In the genomic region with DNA sequence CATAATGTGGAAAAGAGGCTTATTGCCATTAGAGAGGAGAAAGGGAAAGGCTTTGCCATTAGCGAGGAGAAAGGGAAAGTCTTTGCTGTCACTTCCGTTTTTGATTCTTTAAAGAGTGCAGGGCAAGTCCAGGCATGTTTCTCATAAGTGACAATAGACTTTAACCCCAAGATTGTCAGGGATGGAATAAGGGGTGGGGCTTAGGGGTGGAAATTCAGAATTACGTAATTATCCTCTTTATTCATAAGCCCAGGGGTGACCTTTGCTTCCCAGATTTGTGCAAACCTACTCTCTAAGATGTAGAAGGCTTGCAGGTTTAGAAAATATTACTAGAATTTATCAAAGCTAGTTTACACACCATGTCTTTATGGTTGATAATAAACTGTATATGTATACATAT, we compare ENCODE assay signal across 12 cellular contexts. TPM values are rescaled to one million over a fixed set of nuclear protein-coding genes. Genes with fewer than 3 reads are reported as not detected.
DNase-seq lines count a peak whose midpoint lies in the region; ATAC-seq, FAIRE-seq and TF ChIP-seq lines count a peak whose summit lies in the region.
"Had no signal": no experiment of that assay in that cellular context is flagged by ENCODE, and none has a peak within 500 bp of the region (broad histone marks: within the 10 kb centered on the region; RNA-seq: fewer than 3 reads in every experiment).

No MANE protein-coding gene starts in this region.

- peaks cover 13% of the 10 kb centered on the region for H3K4me1 Mint-ChIP-seq in T-helper 17 cell

- peak overlapping the region; percentile 90 for H2BK5ac ChIP-seq in mesenchymal stem cell (ENCODE audit: low read depth, low read length, poor library complexity, severe bottlenecking)

- in situ Hi-C loops in Caki2 (cut with HindIII; ENCODE audit: low pct_unique_long_range_greater_than_20kb, low sequenced_read_pairs): loop anchor here (10.0 to 25.0 kb wide), 2 partner anchors 625 to 967 kb away; no protein-coding TSS in a partner anchor
- in situ Hi-C loops in GM12878 (cut with MboI): loop anchor here (5.0 to 25.0 kb wide), 3 partner anchors 800 to 1550 kb away; partner anchors contain the start of gene SETD9

- H3K4me2 ChIP-seq in MM.1S (ENCODE audit: low read depth, low read length) (no peak overlapping the region), GM12878 (ENCODE audit: control insufficient read depth, insufficient read depth) (no peak overlapping the region), mesenchymal stem cell (ENCODE audit: low read length, poor library complexity, severe bottlenecking) (no peak overlapping the region)

- H3F3A ChIP-seq in MM.1S (ENCODE audit: insufficient read depth, low read length): peaks cover 3% of the 10 kb centered on the region; the same call in 1 of the 2 replicates

- H3K79me2 ChIP-seq in MM.1S (ENCODE audit: low read length) (peaks cover 11% of the 10 kb centered on the region), GM12878 (ENCODE audit: control insufficient read depth, insufficient read depth, low read length) (no peaks in the 10 kb centered on the region)

- TF ChIP-seq POLR2A in GM12878 (IDR thresholded peaks at IDR 0.05; ENCODE audit: low read depth, low read length): no peak

- intact Hi-C loops in GM12878 (cut with micrococcal nuclease; ENCODE audit: unreplicated experiment): loop anchor here (1.0 to 10.0 kb wide), 4 partner anchors 63 to 1557 kb away; partner anchors contain the start of gene SETD9

- H3K18ac ChIP-seq in mesenchymal stem cell (ENCODE audit: low read depth in 1 of 2, low read length in 2 of 2): no peak overlapping the region

- no peak overlapping the region for H3K27ac Mint-ChIP-seq in T-helper 17 cell
- H3K27ac Mint-ChIP-seq: stimulated activated naive B cell treated with anti-CD40 and anti-IgM and Interleukin-4, amounts not matched to agents 10 μg/mL and 1 μg/mL and 100 μg/mL, for 72 hours had no signal

- H2BK12ac ChIP-seq in mesenchymal stem cell (ENCODE audit: low read length in 2 of 2): peak overlapping the region in 1 of 2 experiments; percentile 39

- 37% methylated on average over 3 of the region's 3 CpGs for WGBS in GM12878 (ENCODE audit: insufficient coverage, insufficient replicate concordance, low lambda C conversion rate, missing lambda C conversion rate)
- WGBS in mesenchymal stem cell: 54% methylated on average over 2 of the region's 3 CpGs

- H3K79me1 ChIP-seq in mesenchymal stem cell (replicated peaks; ENCODE audit: low read length, poor library complexity, severe bottlenecking): no peaks in the 10 kb centered on the region

- H3K9ac ChIP-seq in MM.1S (ENCODE audit: low read length) (no peak overlapping the region), GM12878 (ENCODE audit: control insufficient read depth, insufficient read depth, low read length) (no peak overlapping the region), mesenchymal stem cell (ENCODE audit: low read length) (peak overlapping the region; percentile 92)

- TF ChIP-seq CTCF in MM.1S (IDR thresholded peaks at IDR 0.05; ENCODE audit: low read length): no peak
- TF ChIP-seq CTCF in GM12878 (IDR thresholded peaks at IDR 0.05 in 2 of 3, conservative IDR thresholded peaks at IDR 0.05 in 1 of 3; ENCODE audit: control insufficient read depth in 2 of 3, extremely low read depth in 1 of 3, insufficient read depth in 1 of 3, low read depth in 3 of 3, low read length in 3 of 3): no peak

- peak overlapping the region in 1 of 2 experiments; percentile 67 for H3K4ac ChIP-seq in mesenchymal stem cell (ENCODE audit: low read depth in 1 of 2, low read length in 2 of 2)

- no peak overlapping the region for H3K23ac ChIP-seq in mesenchymal stem cell (ENCODE audit: low read length in 2 of 2)

- SMC1A ChIA-PET in GM12878 (lab: Charles Lee; ENCODE audit: uncharacterized antibody, unreplicated experiment): interaction anchor here (1.0 to 4.7 kb wide), 9 partner anchors 44 to 1163 kb away, joined by 3 to 38 read pairs (median 7); no protein-coding TSS in a partner anchor

- no peak for TF ChIP-seq RAD21 in GM12878 (IDR thresholded peaks at IDR 0.05; ENCODE audit: insufficient read depth, low read depth, low read length)

- peak overlapping the region; percentile 91 for H2AK5ac ChIP-seq in mesenchymal stem cell (ENCODE audit: low read length, severe bottlenecking)

- H3K9me3 ChIP-seq in MM.1S (replicated peaks; ENCODE audit: insufficient read depth, low read length) (no peaks in the 10 kb centered on the region), GM12878 (replicated peaks; ENCODE audit: control insufficient read depth, insufficient read depth, low read length) (no peaks in the 10 kb centered on the region), mesenchymal stem cell (ENCODE audit: control insufficient read depth, low read length) (no peaks in the 10 kb centered on the region), T-helper 17 cell (ENCODE audit: control insufficient read depth, low read length, poor library complexity, severe bottlenecking) (no peaks in the 10 kb centered on the region)

- H2BK15ac ChIP-seq in mesenchymal stem cell (ENCODE audit: low read depth, poor library complexity, severe bottlenecking): no peak overlapping the region

- H3K27me3 ChIP-seq in MM.1S (replicated peaks; ENCODE audit: insufficient read depth, low read length): no peaks in the 10 kb centered on the region
- H3K27me3 ChIP-seq in GM12878 (replicated peaks in 1 of 2; ENCODE audit: control insufficient read depth in 2 of 2, insufficient read depth in 2 of 2, low read length in 1 of 2): peaks cover 2 to 8% of the 10 kb centered on the region in 2 experiments; a peak in 3 of 4 replicates
- H3K27me3 ChIP-seq in mesenchymal stem cell (ENCODE audit: control insufficient read depth in 1 of 2, insufficient read depth in 1 of 2, low read length in 2 of 2): no peaks in the 10 kb centered on the region

- 0 out of 4 replicates have a peak, but pooled peaks of 1 of the 2 experiments have one; percentile 18 for TF ChIP-seq EP300 in GM12878 (IDR thresholded peaks at IDR 0.05; ENCODE audit: borderline replicate concordance in 1 of 2, control insufficient read depth in 1 of 2, low read depth in 2 of 2, low read length in 2 of 2)

- FAIRE-seq in GM12878 (lab: Jason Lieb, UNC): no peak
- FAIRE-seq: H54 had no signal

- peaks cover 29% of the 10 kb centered on the region for H3K4me1 ChIP-seq in MM.1S (ENCODE audit: low read length)
- H3K4me1 ChIP-seq in GM12878 (ENCODE audit: control insufficient read depth, insufficient read depth, low read length): peaks cover 12% of the 10 kb centered on the region
- H3K4me1 ChIP-seq in mesenchymal stem cell (ENCODE audit: control insufficient read depth, insufficient read depth, low read depth, low read length): no peaks in the 10 kb centered on the region

- H4K20me1 ChIP-seq in MM.1S (ENCODE audit: insufficient read depth, low read length) (no peaks in the 10 kb centered on the region), GM12878 (ENCODE audit: control insufficient read depth, insufficient read depth) (no peaks in the 10 kb centered on the region)

- BruUV-seq in GM12878 (replicated peaks; lab: Mats Ljungman, UMichigan): no TSS peak

- no peak overlapping the region for H3K4me3 Mint-ChIP-seq in T-helper 17 cell
- H3K4me3 Mint-ChIP-seq: stimulated activated naive B cell treated with anti-CD40 and anti-IgM and Interleukin-4, amounts not matched to agents 10 μg/mL and 1 μg/mL and 100 μg/mL, for 72 hours had no signal

- ATAC-seq in GM12878 (no peak), GM18867 (IDR thresholded peaks at IDR 0.05; ENCODE audit: unreplicated experiment) (no peak), T-helper 17 cell (no peak), HG03159 (IDR thresholded peaks at IDR 0.05; ENCODE audit: unreplicated experiment) (no peak)
- ATAC-seq: stimulated activated naive B cell treated with anti-CD40 and anti-IgM and Interleukin-4, amounts not matched to agents 10 μg/mL and 1 μg/mL and 100 μg/mL, for 72 hours had no signal

- H4K8ac ChIP-seq in mesenchymal stem cell (ENCODE audit: low read length): no peak overlapping the region

- no peak overlapping the region for H3K27ac ChIP-seq in MM.1S (ENCODE audit: low read length)
- peak overlapping the region; percentile 30; the same call in 1 of the 2 replicates for H3K27ac ChIP-seq in GM12878 (ENCODE audit: control insufficient read depth, insufficient read depth)
- peak overlapping the region; percentile 52 for H3K27ac ChIP-seq in mesenchymal stem cell (ENCODE audit: low read length, poor library complexity, severe bottlenecking)

- H3K36me3 Mint-ChIP-seq in T-helper 17 cell (ENCODE audit: low read depth): no peaks in the 10 kb centered on the region
- H3K36me3 Mint-ChIP-seq: stimulated activated naive B cell treated with anti-CD40 and anti-IgM and Interleukin-4, amounts not matched to agents 10 μg/mL and 1 μg/mL and 100 μg/mL, for 72 hours had no signal

- H2AFZ ChIP-seq in MM.1S (ENCODE audit: low read length) (no peak overlapping the region), GM12878 (ENCODE audit: control insufficient read depth, low read depth, low read length) (peak overlapping the region; percentile 46), mesenchymal stem cell (ENCODE audit: low read depth, low read length) (peak overlapping the region; percentile 42)

- no peaks in the 10 kb centered on the region for H3K9me2 ChIP-seq in MM.1S (replicated peaks; ENCODE audit: insufficient read depth, low read length)

- DNase-seq in Caki2 (ENCODE audit: low read depth) (peak; percentile 84), MM.1S (peak; percentile 60), GM12878 (ENCODE audit: low read depth, low spot score) (no peak), mesenchymal stem cell (peak; percentile 76), T-helper 17 cell (no peak)
- DNase-seq in stimulated activated CD4-positive, alpha-beta T cell treated with anti-CD3 and anti-CD28 coated beads, Interleukin-4, amount 100 ng/mL, for 1 hour: no peak
- DNase-seq: GF-D8; NCI-H2029 treated with DMSO at 0.1 percent for 48 hours; stimulated activated naive B cell treated with anti-CD40 and anti-IgM and Interleukin-4, amounts not matched to agents 10 μg/mL and 1 μg/mL and 100 μg/mL, for 72 hours had no signal

- H3K4me3 ChIP-seq in MM.1S (ENCODE audit: low read length) (no peak overlapping the region), GM12878 (no peak overlapping the region), mesenchymal stem cell (ENCODE audit: insufficient read depth in 1 of 2, low read depth in 1 of 2, low read length in 2 of 2) (no peak overlapping the region)

- peak overlapping the region; percentile 21 for H2BK120ac ChIP-seq in mesenchymal stem cell (ENCODE audit: low read depth, low read length)

- RAD21 ChIA-PET in GM12878 (lab: Charles Lee; ENCODE audit: unreplicated experiment): interaction anchor here (1.4 to 6.3 kb wide), 5 partner anchors 683 to 1551 kb away, joined by 3 to 42 read pairs (median 22); no protein-coding TSS in a partner anchor

- H4K91ac ChIP-seq in mesenchymal stem cell (ENCODE audit: low read length): no peak overlapping the region

- CTCF ChIA-PET in GM12878 (lab: Yijun Ruan, JAX): interaction anchor here (0.6 to 6.8 kb wide), 18 partner anchors 14 to 1163 kb away, joined by 3 to 80 read pairs (median 8); no protein-coding TSS in a partner anchor

- peaks cover 22% of the 10 kb centered on the region for H3K27me3 Mint-ChIP-seq in T-helper 17 cell
- H3K27me3 Mint-ChIP-seq: stimulated activated naive B cell treated with anti-CD40 and anti-IgM and Interleukin-4, amounts not matched to agents 10 μg/mL and 1 μg/mL and 100 μg/mL, for 72 hours had no signal

- H3K14ac ChIP-seq in mesenchymal stem cell (ENCODE audit: low read length in 2 of 2): no peak overlapping the region

- POLR2A ChIA-PET in GM12878 (lab: Charles Lee): no interaction called here

- no peaks in the 10 kb centered on the region for H3K36me3 ChIP-seq in MM.1S (replicated peaks; ENCODE audit: insufficient read depth, low read length)
- H3K36me3 ChIP-seq in GM12878 (ENCODE audit: control insufficient read depth in 2 of 2, insufficient read depth in 2 of 2, low read length in 1 of 2): no peaks in the 10 kb centered on the region
- H3K36me3 ChIP-seq in mesenchymal stem cell (ENCODE audit: control insufficient read depth in 1 of 2, insufficient read depth in 2 of 2, low read depth in 1 of 2, low read length in 2 of 2): peaks cover 0 to 9% of the 10 kb centered on the region in 2 experiments

RNA-seq across cellular contexts. Expression of gene PLK2, which starts 2.3 kb away (rescaled TPM):
- total RNA-seq in Caki2 (2014; rRNA removed; shearing (Covaris generic); ENCODE audit: low replicate concordance): 701 and 705 TPM in 2 replicates
- 12.6 and 20.1 TPM in 2 replicates for total RNA-seq in GM12878 (2013; cell fraction: nucleolus; rRNA removed)
- total RNA-seq in GM12878 (2014; rRNA removed) (0.38 and 0.73 TPM in 2 replicates), GM12878 (2014; rRNA removed; fragmentation: Illumina TruSeq; extraction: Trizol) (0.46 and 0.63 TPM in 2 replicates), GM12878 (2021) (0.56 and 0.69 TPM in 2 replicates), T-helper 17 cell (10 to 100 TPM; 15.8 to 24.3 TPM)
- 1.2 TPM for polyA plus RNA-seq in GM12878 (2011; ENCODE audit: low read depth)
- polyA plus RNA-seq in GM12878 (2011; rRNA removed) (3.9 and 6.3 TPM in 2 replicates), GM12878 (2014; fragmentation: Illumina TruSeq; extraction: Trizol) (0.27 and 0.34 TPM in 2 replicates), GM12878 (2014; fragmentation: Nextera tagmentation; extraction: Ambion mirVana) (under 1 TPM; 0.07 to 0.16 TPM), GM12878 (2014; rRNA removed) (0.04 and 0.35 TPM in 2 replicates), GM12878 (2016; fragmentation: Nextera tagmentation; extraction: Ambion mirVana) (1 to 10 TPM in 1 of 2 experiments, under 1 TPM in 1; 0.47 to 1.0 TPM)
- 3.6 and 4.2 TPM in 2 replicates for polyA plus RNA-seq in GM12878 (2011; cell fraction: cytosol; rRNA removed)
- 11.5 and 12.2 TPM in 2 replicates for polyA plus RNA-seq in GM12878 (2011; cell fraction: nucleus; rRNA removed)
- polyA plus RNA-seq in GM12878 (2012): 0.73 and 1.0 TPM in 2 replicates
- polyA minus RNA-seq in GM12878 (2011; rRNA and poly(A)+ RNA removed): 7.7 and 9.5 TPM in 2 replicates
- 8.1 and 11.0 TPM in 2 replicates for polyA minus RNA-seq in GM12878 (2011; cell fraction: cytosol; rRNA and poly(A)+ RNA removed)
- polyA minus RNA-seq in GM12878 (2011; cell fraction: nucleus; rRNA and poly(A)+ RNA removed): 26.2 and 28.4 TPM in 2 replicates
- 185 TPM for polyA plus RNA-seq in mesenchymal stem cell (2013, experiment 1 of 2)
- 180 TPM for polyA plus RNA-seq in mesenchymal stem cell (2013, experiment 2 of 2)

RNA-seq across cellular contexts. Expression of gene GAPT, which starts 29.1 kb away (rescaled TPM):
- total RNA-seq in Caki2 (2014; rRNA removed; shearing (Covaris generic); ENCODE audit: low replicate concordance): not detected in 2 replicates
- total RNA-seq in GM12878 (2013; cell fraction: nucleolus; rRNA removed): not detected in 2 replicates
- 0.44 and 0.45 TPM in 2 replicates for total RNA-seq in GM12878 (2014; rRNA removed)
- 0.69 and 0.85 TPM in 2 replicates for total RNA-seq in GM12878 (2014; rRNA removed; fragmentation: Illumina TruSeq; extraction: Trizol)
- 0.29 and 0.67 TPM in 2 replicates for total RNA-seq in GM12878 (2021)
- not detected for polyA plus RNA-seq in GM12878 (2011; ENCODE audit: low read depth)
- 0.15 and 0.53 TPM in 2 replicates for polyA plus RNA-seq in GM12878 (2011; rRNA removed)
- 0.06 and 0.07 TPM in 2 replicates for polyA plus RNA-seq in GM12878 (2011; cell fraction: cytosol; rRNA removed)
- polyA plus RNA-seq in GM12878 (2011; cell fraction: nucleus; rRNA removed): 0.33 and 0.51 TPM in 2 replicates
- 0.19 TPM in 1 of 2 replicates, not detected in the other for polyA plus RNA-seq in GM12878 (2012)
- 0.96 and 3.2 TPM in 2 replicates for polyA plus RNA-seq in GM12878 (2014; fragmentation: Illumina TruSeq; extraction: Trizol)
- polyA plus RNA-seq in GM12878 (2014; fragmentation: Nextera tagmentation; extraction: Ambion mirVana): under 1 TPM; 0.47 to 0.79 TPM
- polyA plus RNA-seq in GM12878 (2014; rRNA removed): 0.24 and 0.30 TPM in 2 replicates
- polyA plus RNA-seq in GM12878 (2016; fragmentation: Nextera tagmentation; extraction: Ambion mirVana): not detected
- not detected in 2 replicates for polyA minus RNA-seq in GM12878 (2011; rRNA and poly(A)+ RNA removed)
- polyA minus RNA-seq in GM12878 (2011; cell fraction: cytosol; rRNA and poly(A)+ RNA removed): not detected in 2 replicates
- polyA minus RNA-seq in GM12878 (2011; cell fraction: nucleus; rRNA and poly(A)+ RNA removed): 0.36 TPM in 1 of 2 replicates, not detected in the other
- not detected for polyA plus RNA-seq in mesenchymal stem cell (2013, experiment 1 of 2)
- not detected for polyA plus RNA-seq in mesenchymal stem cell (2013, experiment 2 of 2)
- 1 to 10 TPM in 1 of 2 donors, not detected in 1; 2.0 TPM for total RNA-seq in T-helper 17 cell

Comparison
In these comparisons a context has a peak if more than half of its experiments do, and no peak if none do; other contexts are left out.
1. DNase-seq: peak in Caki2 (single experiment), MM.1S (single experiment) and mesenchymal stem cell (single experiment); none in GM12878 (single experiment), T-helper 17 cell (0 of 3) and stimulated activated CD4-positive, alpha-beta T cell treated with anti-CD3 and anti-CD28 coated beads, Interleukin-4, amount 100 ng/mL, for 1 hour (single experiment).
2. RNA of gene PLK2, which starts 2.3 kb away (total RNA-seq): 701 to 705 TPM in Caki2; 15.8 to 24.3 TPM in T-helper 17 cell and 0.38 to 20.1 TPM in GM12878; every median in the first group is over 10 times any median in the second.